8 cellular contexts compared by ENCODE assay signal in the genomic region with DNA sequence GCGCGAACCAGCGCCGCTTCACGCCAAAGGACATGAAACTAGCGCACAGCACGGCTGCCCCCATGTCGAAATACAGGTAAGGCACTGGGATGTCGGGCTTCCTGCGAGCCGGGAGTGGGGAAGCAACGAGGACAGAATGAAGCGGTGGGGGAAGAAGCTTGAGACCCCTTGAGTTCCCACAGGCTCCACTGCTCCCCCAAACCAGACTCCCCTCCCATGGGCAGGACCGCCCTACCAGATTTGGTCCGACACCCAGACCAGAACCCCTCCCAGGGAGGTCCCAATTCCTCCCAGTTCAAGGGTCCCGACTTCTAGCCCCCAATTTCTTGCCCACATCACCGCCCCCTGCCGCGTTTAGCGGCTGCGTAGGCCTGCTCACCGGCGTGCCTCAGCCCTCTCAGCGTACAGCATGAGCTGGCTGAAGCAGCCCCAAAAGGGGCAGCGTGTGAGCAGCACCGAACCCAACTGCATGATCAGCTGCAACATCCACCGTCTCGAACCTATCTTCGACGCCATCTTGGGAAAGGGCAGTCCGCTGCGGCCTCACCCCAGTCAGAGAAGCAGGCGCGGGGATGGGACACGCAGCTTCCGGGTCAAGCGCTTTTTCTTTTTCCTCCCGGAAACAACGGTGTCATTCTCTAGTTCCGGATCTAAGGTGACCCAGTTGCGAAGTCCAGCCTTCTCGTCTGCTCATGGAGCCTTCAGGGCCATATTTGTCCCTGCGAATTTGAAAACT. TPM values are rescaled to one million over a fixed set of nuclear protein-coding genes. Genes with fewer than 3 reads are reported as not detected.
DNase-seq lines count a peak whose midpoint lies in the region; ATAC-seq, FAIRE-seq and TF ChIP-seq lines count a peak whose summit lies in the region.

A gene (minus strand): TSS at position 527 of the 736 bp plus-strand sequence. CDS start 11 bp downstream, at position 516.

- H4K5ac ChIP-seq in H1 (ENCODE audit: insufficient read length, low read depth, low read length), result peak within 1 kb of the TSS; percentile 74

- H3K18ac ChIP-seq in H1 (ENCODE audit: extremely low read depth, low read length), result peak within 1 kb of the TSS; percentile 72

- H3K27ac ChIP-seq in H1 (ENCODE audit: low read depth, low read length), result peak within 1 kb of the TSS; percentile 90

- no peak within 1 kb of the TSS for H3K23ac ChIP-seq in H1 (ENCODE audit: insufficient read length)

- peak within 1 kb of the TSS; percentile 86 for H4K91ac ChIP-seq in H1 (replicated peaks; ENCODE audit: insufficient read length, low read length)

- H2BK20ac ChIP-seq in H1 (ENCODE audit: low read length), result no peak within 1 kb of the TSS

- no peaks in the 10 kb centered on the region for H3K23me2 ChIP-seq in H1 (ENCODE audit: low read depth, low read length)

- H3K4me1 ChIP-seq in H1 (replicated peaks in 1 of 4; ENCODE audit: control insufficient read depth in 3 of 4, insufficient read depth in 4 of 4, low read length in 3 of 4), result peaks cover 0 to 2% (median 0%) of the 10 kb centered on the region in 4 experiments; a peak in 3 of 7 replicates

- no peak within 1 kb of the TSS for H2AK5ac ChIP-seq in H1 (ENCODE audit: low read depth, low read length)

- no peaks in the 10 kb centered on the region for H3K9me3 ChIP-seq in H1 (ENCODE audit: insufficient read depth in 2 of 2, low read depth in 1 of 2, low read length in 1 of 2)

- peak within 1 kb of the TSS in 3 of 4 experiments; percentile 87 to 90 (median 87); a peak in 6 of 7 replicates for H3K9ac ChIP-seq in H1 (replicated peaks in 1 of 4; ENCODE audit: extremely low read depth in 1 of 4, low read depth in 3 of 4, low read length in 3 of 4)

- H2AFZ ChIP-seq in H1 (ENCODE audit: low read length), result peak within 1 kb of the TSS; percentile 84

- peak; percentile 90 for ATAC-seq in GM19438 (IDR thresholded peaks at IDR 0.05; ENCODE audit: low read depth, unreplicated experiment)

- H4K8ac ChIP-seq in H1 (ENCODE audit: extremely low read depth, insufficient read depth, low read length), result peak within 1 kb of the TSS; percentile 96

- peak within 1 kb of the TSS; percentile 97 for H2BK5ac ChIP-seq in H1 (ENCODE audit: low read depth, low read length)

- H3K56ac ChIP-seq in H1 (replicated peaks; ENCODE audit: insufficient read length, low read depth, low read length), result peak within 1 kb of the TSS; percentile 83

- peaks cover 0 to 3% (median 1%) of the 10 kb centered on the region in 4 experiments; a peak in 2 of 8 replicates for H3K36me3 ChIP-seq in H1 (ENCODE audit: control insufficient read depth in 2 of 4, insufficient read depth in 4 of 4, low read length in 3 of 4)

- 4% methylated on average over 43 of the region's 43 CpGs; no CpG with 5 or more reads in 1 of the 2 experiments for WGBS in H1 (ENCODE audit: extremely low coverage in 1 of 2, insufficient coverage in 1 of 2, insufficient read length in 1 of 2, insufficient replicate concordance in 2 of 2, low coverage in 1 of 2, low lambda C conversion rate in 2 of 2, missing lambda C conversion rate in 1 of 2), 2 experiments

- H2BK12ac ChIP-seq in H1 (ENCODE audit: low read depth, low read length), result peak within 1 kb of the TSS; percentile 52; the same call in 1 of the 2 replicates

- peak; percentile 28 to 89 (median 83) for DNase-seq in C1 segment of cervical spinal cord (lab: John Stamatoyannopoulos, UW)
- DNase-seq in HS-27A (ENCODE audit: low read depth), result peak; percentile 51
- DNase-seq in NOMO-1 treated with DMSO at 0.1 percent for 48 hours (lab: John Stamatoyannopoulos, UW; ENCODE audit: unreplicated experiment), result peak; percentile 88
- DNase-seq in activated CD8-positive, alpha-beta memory T cell treated with anti-CD3 and anti-CD28 coated beads for 4 hours (ENCODE audit: low read depth in 2 of 2), result peak; percentile 70 to 86
- peak; percentile 82 to 86 for DNase-seq in H1 (ENCODE audit: low read depth in 1 of 2, low spot score in 2 of 2)
- DNase-seq in medulla oblongata (ENCODE audit: extremely low spot score), result peak; percentile 95
- DNase-seq in stimulated activated CD4-positive, alpha-beta T cell treated with anti-CD3 and anti-CD28 coated beads, TNF-alpha, amount 100 ng/mL, for 48 hours (ENCODE audit: low read depth in 3 of 3), result peak; percentile 79 to 84 (median 79)

- peak in 1 of 2 experiments; percentile 20; a peak in 1 of 4 replicates for TF ChIP-seq RAD21 in H1 (IDR thresholded peaks at IDR 0.05 in 1 of 2, conservative IDR thresholded peaks at IDR 0.05 in 1 of 2; ENCODE audit: low read depth in 2 of 2, low read length in 2 of 2)

- H2BK120ac ChIP-seq in H1 (replicated peaks; ENCODE audit: low read depth, low read length), result peak within 1 kb of the TSS; percentile 27

- H3K4ac ChIP-seq in H1 (replicated peaks; ENCODE audit: insufficient read length, low read depth, low read length), result peak within 1 kb of the TSS; percentile 63

- POLR2A ChIA-PET in H1 (lab: Charles Lee; ENCODE audit: partially characterized antibody), result interaction anchor here (0.8 to 3.2 kb wide), 14 partner anchors 9 to 79 kb away, joined by 3 to 45 read pairs (median 4); a partner anchor contains a TSS

- TF ChIP-seq EP300 in H1 (IDR thresholded peaks at IDR 0.05; ENCODE audit: borderline replicate concordance in 1 of 2, low read depth in 2 of 2, low read length in 2 of 2), result peak in 1 of 2 experiments; percentile 65; a peak in 1 of 3 replicates

- H3K14ac ChIP-seq in H1 (ENCODE audit: insufficient read length), result peak within 1 kb of the TSS; percentile 33

- H3K79me2 ChIP-seq in H1 (ENCODE audit: control insufficient read depth in 1 of 2, insufficient read depth in 2 of 2, low read length in 2 of 2), result no peaks in the 10 kb centered on the region

- H3K79me1 ChIP-seq in H1 (ENCODE audit: low read depth, low read length), result no peaks in the 10 kb centered on the region; the same call in 1 of the 2 replicates

- TF ChIP-seq POLR2A in H1 (IDR thresholded peaks at IDR 0.05; ENCODE audit: control extremely low read depth in 1 of 2, low read depth in 2 of 2, low read length in 2 of 2), result peak in 1 of 2 experiments; percentile 86; a peak in 2 of 3 replicates

- peak within 1 kb of the TSS; percentile 88; the same call in 1 of the 2 replicates for H2BK15ac ChIP-seq in H1 (ENCODE audit: low read length)

- H3K27me3 ChIP-seq in H1 (replicated peaks in 1 of 4; ENCODE audit: control insufficient read depth in 3 of 4, extremely low read depth in 1 of 4, insufficient read depth in 3 of 4, low read length in 3 of 4), result no peaks in the 10 kb centered on the region

- H3K4me3 ChIP-seq in H1 (ENCODE audit: extremely low read depth in 1 of 4, insufficient read depth in 2 of 4, low read depth in 3 of 4, low read length in 4 of 4), result peak within 1 kb of the TSS; percentile 84 to 91 (median 88)

- FAIRE-seq in H1 (lab: Jason Lieb, UNC), result peak; percentile 90

- CTCF ChIA-PET in H1 (lab: Charles Lee; ENCODE audit: partially characterized antibody), result interaction anchor here (0.6 to 1.1 kb wide), 7 partner anchors 26 to 225 kb away, joined by 3 to 5 read pairs (median 3); no protein-coding TSS in a partner anchor

- peak within 1 kb of the TSS; percentile 62 to 93 for H3K4me2 ChIP-seq in H1 (ENCODE audit: insufficient read depth in 1 of 2, low read depth in 2 of 2, low read length in 2 of 2)

- no peaks in the 10 kb centered on the region for H4K20me1 ChIP-seq in H1 (replicated peaks in 1 of 2; ENCODE audit: control insufficient read depth in 1 of 2, insufficient read depth in 2 of 2, low read length in 2 of 2)

- no peak for TF ChIP-seq CTCF in H1 (IDR thresholded peaks at IDR 0.05; ENCODE audit: control extremely low read depth in 1 of 3, insufficient read depth in 1 of 3, low read depth in 1 of 3, low read length in 3 of 3)

TF ChIP-seq in H1, 55 proteins besides CTCF, POLR2A, EP300 and RAD21 (continues in another document):
- TF ChIP-seq, protein P1, sequence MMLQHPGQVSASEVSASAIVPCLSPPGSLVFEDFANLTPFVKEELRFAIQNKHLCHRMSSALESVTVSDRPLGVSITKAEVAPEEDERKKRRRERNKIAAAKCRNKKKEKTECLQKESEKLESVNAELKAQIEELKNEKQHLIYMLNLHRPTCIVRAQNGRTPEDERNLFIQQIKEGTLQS (IDR thresholded peaks at IDR 0.05; ENCODE audit: insufficient read depth, low read depth, low read length), result no peak
- no peak for TF ChIP-seq BCL11A (IDR thresholded peaks at IDR 0.05; ENCODE audit: low read depth in 2 of 2, low read length in 2 of 2)
- TF ChIP-seq YY1 (IDR thresholded peaks at IDR 0.05; ENCODE audit: low read depth, low read length), result peak; percentile 100
- peak; percentile 70 for TF ChIP-seq TAF7 (optimal IDR thresholded peaks at IDR 0.05; ENCODE audit: borderline replicate concordance, low read depth, low read length)
- no peak for TF ChIP-seq RFX5 (IDR thresholded peaks at IDR 0.05; ENCODE audit: borderline replicate concordance, low read depth, low read length)
- TF ChIP-seq HDAC6 (IDR thresholded peaks at IDR 0.05; ENCODE audit: low read depth, low read length), result no peak
- TF ChIP-seq, protein P2, sequence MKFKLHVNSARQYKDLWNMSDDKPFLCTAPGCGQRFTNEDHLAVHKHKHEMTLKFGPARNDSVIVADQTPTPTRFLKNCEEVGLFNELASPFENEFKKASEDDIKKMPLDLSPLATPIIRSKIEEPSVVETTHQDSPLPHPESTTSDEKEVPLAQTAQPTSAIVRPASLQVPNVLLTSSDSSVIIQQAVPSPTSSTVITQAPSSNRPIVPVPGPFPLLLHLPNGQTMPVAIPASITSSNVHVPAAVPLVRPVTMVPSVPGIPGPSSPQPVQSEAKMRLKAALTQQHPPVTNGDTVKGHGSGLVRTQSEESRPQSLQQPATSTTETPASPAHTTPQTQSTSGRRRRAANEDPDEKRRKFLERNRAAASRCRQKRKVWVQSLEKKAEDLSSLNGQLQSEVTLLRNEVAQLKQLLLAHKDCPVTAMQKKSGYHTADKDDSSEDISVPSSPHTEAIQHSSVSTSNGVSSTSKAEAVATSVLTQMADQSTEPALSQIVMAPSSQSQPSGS (IDR thresholded peaks at IDR 0.05; ENCODE audit: low read length), result 0 out of 2 replicates have a peak, but pooled peaks have one; percentile 25
- peak; percentile 92 for TF ChIP-seq TBP (IDR thresholded peaks at IDR 0.05; ENCODE audit: low read depth, low read length)
- no peak for TF ChIP-seq CBX8 (IDR thresholded peaks at IDR 0.05; ENCODE audit: borderline replicate concordance, low read depth, low read length)
- TF ChIP-seq MAFK (IDR thresholded peaks at IDR 0.05; ENCODE audit: low read depth, low read length), result peak; percentile 25; the same call in 1 of the 2 replicates

RNA-seq across cellular contexts. Expression of the gene that starts here (rescaled TPM):
- 16.1 and 20.9 TPM in 2 replicates for total RNA-seq in H1 (2021; fragmentation: NEBNext Ultra II Directional; extraction: Animal tissue kit (Norgen Biotek cat#: 25700))
- polyA plus RNA-seq in H1 (2011; rRNA removed), result 44.7 and 55.6 TPM in 2 replicates
- polyA plus RNA-seq in H1 (2011; cell fraction: cytosol; rRNA removed), result 54.3 TPM
- 44.7 TPM for polyA plus RNA-seq in H1 (2011; cell fraction: nucleus; rRNA removed)
- polyA plus RNA-seq in H1 (2012, experiment 1 of 2), result 23.2 to 36.4 TPM (median 32.3 TPM) in 4 replicates
- 27.4 TPM for polyA plus RNA-seq in H1 (2012, experiment 2 of 2)
- 23.1 TPM for polyA plus RNA-seq in H1 (2013, experiment 1 of 2)
- 24.7 TPM for polyA plus RNA-seq in H1 (2013, experiment 2 of 2)
- polyA minus RNA-seq in H1 (2011; rRNA and poly(A)+ RNA removed), result 35.1 and 40.3 TPM in 2 replicates
- polyA minus RNA-seq in H1 (2011; cell fraction: cytosol; rRNA and poly(A)+ RNA removed), result 21.0 TPM
- 20.2 TPM for polyA minus RNA-seq in H1 (2011; cell fraction: nucleus; rRNA and poly(A)+ RNA removed)

Comparison
In these comparisons a context has a peak if more than half of its experiments do, and no peak if none do; other contexts are left out.
1. Peak in every context shown above with its lines: DNase-seq, ATAC-seq, H3K4me3 ChIP-seq and H3K27ac ChIP-seq.